In genomic region chrX:18425199-18426003, GRCh38 we compare ENCODE assay signal across 8 cellular contexts.
DNase-seq lines count a peak whose midpoint lies in the region; ATAC-seq lines count a peak whose summit lies in the region.

Gene CDKL5, plus strand, starts transcription at chrX:18425608. Its CDS starts 81,489 bp downstream, at chrX:18507097.

- H3K4me3 Mint-ChIP-seq in dendritic cell treated with granulocyte-macrophage colony-stimulating factor and Interleukin-4, amounts not matched to agents 40 ng/mL and 50 ng/mL, for 4 days: peak within 1 kb of the TSS; percentile 84

- H3K27me3 Mint-ChIP-seq in dendritic cell treated with granulocyte-macrophage colony-stimulating factor and Interleukin-4, amounts not matched to agents 40 ng/mL and 50 ng/mL, for 4 days: peaks cover 4% of the 10 kb centered on the region

- H3K36me3 Mint-ChIP-seq in dendritic cell treated with granulocyte-macrophage colony-stimulating factor and Interleukin-4, amounts not matched to agents 40 ng/mL and 50 ng/mL, for 4 days (ENCODE audit: low read depth): no peaks in the 10 kb centered on the region

- peak; percentile 92 for ATAC-seq in GM19397 (IDR thresholded peaks at IDR 0.05; ENCODE audit: unreplicated experiment)
- peak; percentile 75 for ATAC-seq in HG03558 (IDR thresholded peaks at IDR 0.05; ENCODE audit: extremely low read depth, unreplicated experiment)

- peak within 1 kb of the TSS; percentile 79 for H3K27ac Mint-ChIP-seq in dendritic cell treated with granulocyte-macrophage colony-stimulating factor and Interleukin-4, amounts not matched to agents 40 ng/mL and 50 ng/mL, for 4 days

- no peaks in the 10 kb centered on the region for H3K9me3 Mint-ChIP-seq in dendritic cell treated with granulocyte-macrophage colony-stimulating factor and Interleukin-4, amounts not matched to agents 40 ng/mL and 50 ng/mL, for 4 days

- H3K4me1 Mint-ChIP-seq in dendritic cell treated with granulocyte-macrophage colony-stimulating factor and Interleukin-4, amounts not matched to agents 40 ng/mL and 50 ng/mL, for 4 days (ENCODE audit: low read depth): peaks cover 7% of the 10 kb centered on the region

- intact Hi-C loops in dendritic cell treated with granulocyte-macrophage colony-stimulating factor and Interleukin-4, amounts not matched to agents 40 ng/mL and 50 ng/mL, for 4 days (cut with micrococcal nuclease): loop anchor here (5.0 to 10.0 kb wide), 4 partner anchors 262 to 1711 kb away; partner anchors contain the start of genes CTPS2, PDHA1, PHKA2 and SYAP1

- DNase-seq in C1 segment of cervical spinal cord (lab: John Stamatoyannopoulos, UW) (peak; percentile 47 to 97 (median 89)), NCI-H748 (lab: John Stamatoyannopoulos, UW; ENCODE audit: unreplicated experiment) (peak; percentile 99), left kidney (ENCODE audit: low read depth, low spot score) (peak; percentile 99)
- peak; percentile 85 to 95 for DNase-seq in activated CD4-positive, alpha-beta T cell treated with anti-CD3 and anti-CD28 coated beads, Interleukin-2, amount 50 U/mL, for 24 hours (ENCODE audit: low read depth in 1 of 2, low spot score in 1 of 2)
- peak; percentile 87 to 93 for DNase-seq in stimulated activated CD4-positive, alpha-beta T cell treated with anti-CD3 and anti-CD28 coated beads, Interleukin-1b, Interleukin-23, amount 100 ng/mL, for 4 hours (ENCODE audit: low read depth in 2 of 2)

Comparison
In these comparisons a context has a peak if more than half of its experiments do, and no peak if none do; other contexts are left out.
1. Peak in every context shown above with its lines: DNase-seq and ATAC-seq.